Comparison of ENCODE assay signal across 8 cellular contexts in genomic region chr19:12945479-12946091, GRCh38. TPM values are rescaled to one million over a fixed set of nuclear protein-coding genes. Genes with fewer than 3 reads are reported as not detected.
DNase-seq lines count a peak whose midpoint lies in the region; ATAC-seq lines count a peak whose summit lies in the region.

RAD23A (plus strand) TSS chr19:12945862; CDS start chr19:12945949, 87 bp downstream.

- H3K27ac Mint-ChIP-seq in activated CD4-positive, alpha-beta T cell treated with anti-CD3 and anti-CD28 coated beads, Interleukin-2, amount 10 ng/mL, durations not matched to agents 7 days and 5 days: peak within 1 kb of the TSS; percentile 96

- CTCF ChIA-PET in activated CD4-positive, alpha-beta T cell treated with anti-CD3 and anti-CD28 coated beads, Interleukin-2, amount 10 ng/mL, durations not matched to agents 7 days and 5 days (lab: Charles Lee): interaction anchor here (7.2 kb wide), 1 partner anchor 20 kb away, joined by 31 read pairs; no protein-coding TSS in a partner anchor

- peak; percentile 41 to 93 (median 83) for DNase-seq in C1 segment of cervical spinal cord (lab: John Stamatoyannopoulos, UW)
- DNase-seq in NCI-H69 (lab: John Stamatoyannopoulos, UW): peak; percentile 99
- DNase-seq in activated CD4-positive, alpha-beta T cell treated with anti-CD3 and anti-CD28 coated beads, Interleukin-2, amount 10 ng/mL, durations not matched to agents 7 days and 5 days: peak; percentile 98
- DNase-seq in cortex of kidney (lab: John Stamatoyannopoulos, UW): peak; percentile 52
- DNase-seq in left kidney (ENCODE audit: low read depth, low spot score): peak; percentile 99
- peak; percentile 99 for DNase-seq in stimulated activated CD4-positive, alpha-beta T cell treated with anti-CD3 and anti-CD28 coated beads, Interleukin-1b, Interleukin-23, amount 100 ng/mL, for 48 hours

- POLR2A ChIA-PET in activated CD4-positive, alpha-beta T cell treated with anti-CD3 and anti-CD28 coated beads, Interleukin-2, amount 10 ng/mL, durations not matched to agents 7 days and 5 days (lab: Charles Lee): no interaction called here

- peaks cover 62% of the 10 kb centered on the region for H3K36me3 Mint-ChIP-seq in activated CD4-positive, alpha-beta T cell treated with anti-CD3 and anti-CD28 coated beads, Interleukin-2, amount 10 ng/mL, durations not matched to agents 7 days and 5 days (ENCODE audit: low read depth)

- ATAC-seq in GM19351 (IDR thresholded peaks at IDR 0.05; ENCODE audit: unreplicated experiment): peak; percentile 64
- ATAC-seq in HG03521 (IDR thresholded peaks at IDR 0.05; ENCODE audit: unreplicated experiment): peak; percentile 75

- peak within 1 kb of the TSS; percentile 95 for H3K4me3 Mint-ChIP-seq in activated CD4-positive, alpha-beta T cell treated with anti-CD3 and anti-CD28 coated beads, Interleukin-2, amount 10 ng/mL, durations not matched to agents 7 days and 5 days

- no peaks in the 10 kb centered on the region for H3K27me3 Mint-ChIP-seq in activated CD4-positive, alpha-beta T cell treated with anti-CD3 and anti-CD28 coated beads, Interleukin-2, amount 10 ng/mL, durations not matched to agents 7 days and 5 days

- peaks cover 60% of the 10 kb centered on the region for H3K4me1 Mint-ChIP-seq in activated CD4-positive, alpha-beta T cell treated with anti-CD3 and anti-CD28 coated beads, Interleukin-2, amount 10 ng/mL, durations not matched to agents 7 days and 5 days

- no peaks in the 10 kb centered on the region for H3K9me3 Mint-ChIP-seq in activated CD4-positive, alpha-beta T cell treated with anti-CD3 and anti-CD28 coated beads, Interleukin-2, amount 10 ng/mL, durations not matched to agents 7 days and 5 days

RNA-seq across cellular contexts. Expression of gene RAD23A, which starts in this region (rescaled TPM):
- 100 to 1,000 TPM; 120 to 131 TPM for total RNA-seq in activated CD4-positive, alpha-beta T cell treated with anti-CD3 and anti-CD28 coated beads, Interleukin-2, amount 10 ng/mL, durations not matched to agents 7 days and 5 days

Comparison
In these comparisons a context has a peak if more than half of its experiments do, and no peak if none do; other contexts are left out.
1. Peak in every context shown above with its lines: DNase-seq and ATAC-seq.